In the genomic region with DNA sequence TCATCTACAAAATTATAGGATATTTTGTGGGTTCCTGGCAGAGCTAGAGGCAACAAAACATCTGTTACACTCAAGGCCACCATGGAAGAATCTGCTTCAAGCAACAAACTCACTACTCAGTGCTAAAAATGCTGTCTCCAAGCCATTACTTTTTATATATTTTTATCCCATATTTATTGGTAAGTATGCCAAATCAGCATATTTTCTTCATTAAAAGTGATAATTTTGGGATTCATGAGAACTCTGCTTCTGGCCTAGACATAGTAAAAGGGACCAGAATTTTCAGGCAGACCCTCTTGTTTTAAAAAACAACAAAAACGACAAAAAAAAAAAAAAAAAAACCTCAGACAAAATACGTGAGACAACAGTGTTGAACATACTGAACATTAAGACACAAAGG, we compare ENCODE assay signal across 21 cellular contexts.
"Had no signal": no experiment of that assay in that cellular context is flagged by ENCODE, and none has a peak within 500 bp of the region (broad histone marks: within the 10 kb centered on the region; RNA-seq: fewer than 3 reads in every experiment).

No MANE protein-coding gene starts in this region.

- H3K36me3 ChIP-seq: prostate gland, right atrium auricular region, sigmoid colon, tibial artery had no signal

- ATAC-seq: effector memory CD8-positive, alpha-beta T cell; mucosa of descending colon; natural killer cell treated with Interleukin-12 subunit alpha and Interleukin-12 subunit beta and Interleukin-15 and Interleukin-18, amount 100 ng/mL, for 72 hours; stimulated activated memory B cell treated with anti-CD40 and anti-IgM and Interleukin-4, amounts not matched to agents 10 μg/mL and 1 μg/mL and 100 μg/mL, for 72 hours; stimulated activated naive CD8-positive, alpha-beta T cell treated with anti-CD3 and anti-CD28 coated beads, Interleukin-15, Interleukin-2, amounts not matched to agents 100 U/mL and 50 U/mL, for 24 hours had no signal

- H3K4me1 ChIP-seq: prostate gland, right atrium auricular region, sigmoid colon, testis, tibial artery had no signal

- H3K36me3 Mint-ChIP-seq: memory B cell; mesothelial cell of epicardium; naive B cell; natural killer cell treated with Interleukin-12 subunit alpha and Interleukin-12 subunit beta and Interleukin-15 and Interleukin-18, amount 100 ng/mL, for 72 hours; stimulated activated memory B cell treated with anti-CD40 and anti-IgM and Interleukin-4, amounts not matched to agents 10 μg/mL and 1 μg/mL and 100 μg/mL, for 72 hours; type B pancreatic cell had no signal

- H3K27ac Mint-ChIP-seq: effector memory CD8-positive, alpha-beta T cell; memory B cell; mesothelial cell of epicardium; naive B cell; natural killer cell treated with Interleukin-12 subunit alpha and Interleukin-12 subunit beta and Interleukin-15 and Interleukin-18, amount 100 ng/mL, for 72 hours; stimulated activated memory B cell treated with anti-CD40 and anti-IgM and Interleukin-4, amounts not matched to agents 10 μg/mL and 1 μg/mL and 100 μg/mL, for 72 hours; type B pancreatic cell had no signal

- H3K4me3 Mint-ChIP-seq: central memory CD8-positive, alpha-beta T cell; effector memory CD8-positive, alpha-beta T cell; memory B cell; mesothelial cell of epicardium; naive B cell; natural killer cell treated with Interleukin-12 subunit alpha and Interleukin-12 subunit beta and Interleukin-15 and Interleukin-18, amount 100 ng/mL, for 72 hours; stimulated activated memory B cell treated with anti-CD40 and anti-IgM and Interleukin-4, amounts not matched to agents 10 μg/mL and 1 μg/mL and 100 μg/mL, for 72 hours; type B pancreatic cell had no signal

- DNase-seq: dermis blood vessel endothelial cell; effector memory CD8-positive, alpha-beta T cell; mucosa of descending colon; naive B cell; nucleus accumbens; sigmoid colon; stimulated activated CD4-positive, alpha-beta T cell treated with anti-CD3 and anti-CD28 coated beads, Interleukin-4, amount 100 ng/mL, for 4 hours; stimulated activated naive CD8-positive, alpha-beta T cell treated with anti-CD3 and anti-CD28 coated beads, Interleukin-15, Interleukin-2, amounts not matched to agents 100 U/mL and 50 U/mL, for 24 hours; substantia nigra; testis; tibial artery had no signal

- H3K9me3 Mint-ChIP-seq: memory B cell; mesothelial cell of epicardium; naive B cell; stimulated activated memory B cell treated with anti-CD40 and anti-IgM and Interleukin-4, amounts not matched to agents 10 μg/mL and 1 μg/mL and 100 μg/mL, for 72 hours had no signal

- H3K27ac ChIP-seq: coronary artery, prostate gland, right atrium auricular region, sigmoid colon, testis, tibial artery had no signal

- H3K27me3 Mint-ChIP-seq: central memory CD8-positive, alpha-beta T cell; effector memory CD8-positive, alpha-beta T cell; memory B cell; naive B cell; natural killer cell treated with Interleukin-12 subunit alpha and Interleukin-12 subunit beta and Interleukin-15 and Interleukin-18, amount 100 ng/mL, for 72 hours; stimulated activated memory B cell treated with anti-CD40 and anti-IgM and Interleukin-4, amounts not matched to agents 10 μg/mL and 1 μg/mL and 100 μg/mL, for 72 hours; type B pancreatic cell had no signal

- H3K4me3 ChIP-seq: coronary artery, lung, mucosa of descending colon, prostate gland, right atrium auricular region, sigmoid colon, testis, tibial artery had no signal

- H3K4me1 Mint-ChIP-seq: central memory CD8-positive, alpha-beta T cell; memory B cell; mesothelial cell of epicardium; naive B cell; stimulated activated memory B cell treated with anti-CD40 and anti-IgM and Interleukin-4, amounts not matched to agents 10 μg/mL and 1 μg/mL and 100 μg/mL, for 72 hours had no signal

- H3K27me3 ChIP-seq: right atrium auricular region, sigmoid colon, testis, tibial artery had no signal

- H3K9me3 ChIP-seq: mucosa of descending colon, prostate gland, right atrium auricular region, sigmoid colon, testis, tibial artery had no signal
